ENCODE assay signal across 8 cellular contexts in the genomic region with DNA sequence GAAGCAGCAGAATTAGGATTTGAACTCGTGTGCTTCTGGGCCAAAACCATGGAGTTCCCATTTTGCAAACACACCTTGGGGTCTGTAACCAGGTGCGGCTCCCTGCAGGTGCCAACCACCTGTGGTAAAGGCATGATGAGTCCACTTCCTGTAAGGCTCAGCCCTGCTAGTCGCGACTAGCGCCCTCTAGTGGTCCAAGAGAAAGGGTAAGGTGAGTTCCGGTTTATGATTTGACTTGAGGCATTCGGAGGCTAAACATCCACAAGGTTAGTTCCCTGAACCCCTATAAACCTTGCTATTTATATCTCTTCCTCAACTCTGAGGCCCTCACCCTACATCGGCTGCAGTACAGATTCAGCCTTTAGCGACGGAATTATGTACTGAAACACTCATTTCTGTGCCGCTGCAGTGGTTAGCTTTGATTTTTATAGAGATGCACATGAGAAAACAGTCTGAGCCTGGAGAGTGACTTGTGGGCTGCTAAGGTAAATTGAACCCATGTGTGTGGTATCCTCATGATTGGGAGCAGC.
A peak's percentile ranks its signal among the peaks of the same experiment; 100 is the strongest.
DNase-seq lines count a peak whose midpoint lies in the region; ATAC-seq and TF ChIP-seq lines count a peak whose summit lies in the region.

No MANE protein-coding gene starts in this region.

- H3K4me3 ChIP-seq in endodermal cell (ENCODE audit: low read length), result no peak overlapping the region

- in situ Hi-C loops in GM13977 (cut with MboI; ENCODE audit: low pct_unique_long_range_greater_than_20kb, low sequenced_read_pairs, unreplicated experiment), result no loop called here

- no peaks in the 10 kb centered on the region for H3K36me3 ChIP-seq in endodermal cell (ENCODE audit: control insufficient read depth, insufficient read depth, low read length)

- DNase-seq in GM13977 (ENCODE audit: low spot score) (peak; percentile 36), NCI-H2029 (lab: John Stamatoyannopoulos, UW) (peak; percentile 75), endodermal cell (peak; percentile 92), nephron progenitor cell (peak; percentile 47), type B pancreatic cell (ENCODE audit: extremely low spot score, unreplicated experiment) (no peak)
- peak; percentile 9 to 52 for DNase-seq in activated CD4-positive, alpha-beta T cell treated with anti-CD3 and anti-CD28 coated beads, Interleukin-2, amount 50 U/mL, for 24 hours (ENCODE audit: low read depth in 1 of 2, low spot score in 1 of 2)

- no peaks in the 10 kb centered on the region for H3K9me3 ChIP-seq in endodermal cell (ENCODE audit: control insufficient read depth, low read length)

- H3K4me1 Mint-ChIP-seq in endodermal cell, result peaks cover 34% of the 10 kb centered on the region
- H3K4me1 Mint-ChIP-seq in nephron progenitor cell, result peaks cover 23% of the 10 kb centered on the region
- H3K4me1 Mint-ChIP-seq in type B pancreatic cell (ENCODE audit: unreplicated experiment), result peaks cover 38% of the 10 kb centered on the region

- H3K27me3 Mint-ChIP-seq in endodermal cell (ENCODE audit: insufficient read depth) (no peaks in the 10 kb centered on the region), nephron progenitor cell (ENCODE audit: low read depth, poor library complexity) (no peaks in the 10 kb centered on the region), type B pancreatic cell (no peaks in the 10 kb centered on the region)

- H3K36me3 Mint-ChIP-seq in endodermal cell (ENCODE audit: low read depth) (no peaks in the 10 kb centered on the region), nephron progenitor cell (ENCODE audit: low read depth) (no peaks in the 10 kb centered on the region), type B pancreatic cell (no peaks in the 10 kb centered on the region)

- TF ChIP-seq CTCF in 22Rv1 (IDR thresholded peaks at IDR 0.05) (peak; percentile 88), GM13977 (IDR thresholded peaks at IDR 0.05; ENCODE audit: extremely low read depth, insufficient read depth, missing control alignments) (peak; percentile 75), endodermal cell (conservative IDR thresholded peaks at IDR 0.05) (peak; percentile 93), nephron progenitor cell (IDR thresholded peaks at IDR 0.05) (peak; percentile 70), type B pancreatic cell (conservative IDR thresholded peaks at IDR 0.05) (peak; percentile 79)

- no peaks in the 10 kb centered on the region for H3K27me3 ChIP-seq in endodermal cell (ENCODE audit: control insufficient read depth, insufficient read depth, low read length, poor library complexity, severe bottlenecking)

- no peak overlapping the region for H3K9ac ChIP-seq in endodermal cell (ENCODE audit: extremely low read depth, low read length, poor library complexity, severe bottlenecking)

- H3K4me3 Mint-ChIP-seq in endodermal cell, result no peak overlapping the region
- H3K4me3 Mint-ChIP-seq in nephron progenitor cell, result no peak overlapping the region
- H3K4me3 Mint-ChIP-seq in type B pancreatic cell, result no peak overlapping the region

- 58 to 79% methylated on average over 6 to 11 of the region's 11 CpGs for WGBS in endodermal cell (ENCODE audit: insufficient coverage in 1 of 2, insufficient read length in 1 of 2), 2 experiments

- H3K27ac Mint-ChIP-seq in endodermal cell, result no peak overlapping the region
- H3K27ac Mint-ChIP-seq in nephron progenitor cell, result no peak overlapping the region
- H3K27ac Mint-ChIP-seq in type B pancreatic cell, result no peak overlapping the region

- peaks cover 9% of the 10 kb centered on the region for H3K4me1 ChIP-seq in endodermal cell (ENCODE audit: control insufficient read depth, insufficient read depth, low read length)

- H3K27ac ChIP-seq in 22Rv1 (no peak overlapping the region), endodermal cell (ENCODE audit: low read depth, low read length) (no peak overlapping the region)

- ATAC-seq in HG02870 (IDR thresholded peaks at IDR 0.05; ENCODE audit: unreplicated experiment), result peak; percentile 95

- H3K9me3 Mint-ChIP-seq in endodermal cell (no peaks in the 10 kb centered on the region), nephron progenitor cell (no peaks in the 10 kb centered on the region), type B pancreatic cell (no peaks in the 10 kb centered on the region)
